In the genomic region with DNA sequence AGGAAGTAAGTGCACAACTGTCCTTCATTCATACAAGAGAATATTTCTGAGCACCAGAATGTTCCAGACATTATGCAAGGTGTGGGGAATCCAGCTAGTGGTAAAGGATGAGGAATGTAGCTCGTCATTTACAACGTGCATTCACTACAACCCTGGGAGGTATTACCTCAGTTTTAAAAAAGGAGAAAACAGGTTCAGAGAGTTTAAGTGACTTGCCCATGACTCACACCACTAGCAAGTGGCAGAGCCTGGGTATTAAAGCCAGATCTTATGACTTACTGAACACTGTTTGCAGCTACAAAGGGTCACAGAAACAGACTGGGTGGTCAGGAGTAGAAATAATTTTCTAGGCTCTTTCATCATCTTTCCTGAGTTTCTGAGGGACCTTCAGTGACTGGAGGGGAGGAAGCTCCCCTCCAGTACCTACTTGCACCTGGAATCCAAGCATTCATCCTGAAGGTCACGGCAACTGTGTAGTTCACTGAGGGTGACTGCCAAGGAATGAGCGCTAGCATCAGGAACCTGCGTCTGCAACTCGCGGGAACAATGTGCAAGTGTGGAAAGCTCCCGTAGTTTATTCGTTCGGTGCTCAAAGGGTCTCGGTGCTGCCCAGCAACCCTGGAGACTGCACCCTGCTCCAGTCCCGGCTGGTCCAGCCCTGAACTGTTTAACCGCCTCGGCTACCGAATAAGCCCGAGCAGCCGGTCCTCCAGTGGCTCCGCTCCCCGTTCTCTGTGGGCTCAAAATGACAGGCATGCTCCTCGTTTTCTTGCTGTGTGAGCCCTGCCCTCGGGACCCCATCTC, we compare ENCODE assay signal across 8 cellular contexts. TPM values are rescaled to one million over a fixed set of nuclear protein-coding genes. Genes with fewer than 3 reads are reported as not detected.
A peak's percentile ranks its signal among the peaks of the same experiment; 100 is the strongest.
DNase-seq lines count a peak whose midpoint lies in the region; ATAC-seq and TF ChIP-seq lines count a peak whose summit lies in the region.

No MANE protein-coding gene starts in this region.

- TF ChIP-seq POLR2A in spleen (IDR thresholded peaks at IDR 0.05): no peak

- H3K27ac Mint-ChIP-seq in Caco-2 (ENCODE audit: unreplicated experiment): no peak overlapping the region

- H3K27ac ChIP-seq in HUES64 (ENCODE audit: low read depth, low read length) (no peak overlapping the region; the same call in 1 of the 2 replicates), spleen (peak overlapping the region; percentile 44 to 88 (median 74))

- H3K9me3 ChIP-seq in Caco-2: no peaks in the 10 kb centered on the region
- H3K9me3 ChIP-seq in HUES64 (ENCODE audit: insufficient read depth, low read depth, low read length): no peaks in the 10 kb centered on the region
- H3K9me3 ChIP-seq in iPS-18c (ENCODE audit: control insufficient read depth, insufficient read depth, low read length): no peaks in the 10 kb centered on the region
- H3K9me3 ChIP-seq in spleen: no peaks in the 10 kb centered on the region

- H3K4me1 Mint-ChIP-seq in Caco-2 (ENCODE audit: low read depth, unreplicated experiment): peaks cover 14% of the 10 kb centered on the region

- POLR2A ChIA-PET in Caco-2 (lab: Charles Lee): interaction anchor here (0.6 to 1.0 kb wide), 3 partner anchors 44 to 124 kb away, joined by 3 to 10 read pairs (median 3); no protein-coding TSS in a partner anchor

- H3K27me3 ChIP-seq in Caco-2 (replicated peaks; ENCODE audit: control insufficient read depth, insufficient read depth, low read length) (no peaks in the 10 kb centered on the region), HUES64 (ENCODE audit: insufficient read depth, low read length) (no peaks in the 10 kb centered on the region), spleen (replicated peaks in 1 of 7) (no peaks in the 10 kb centered on the region)

- ATAC-seq in GM21390 (IDR thresholded peaks at IDR 0.05; ENCODE audit: unreplicated experiment): peak; percentile 38

- H3K4me1 ChIP-seq in Caco-2 (peaks cover 10% of the 10 kb centered on the region; the same call in 1 of the 2 replicates), HUES64 (ENCODE audit: insufficient read depth, low read length) (peaks cover 12% of the 10 kb centered on the region; the same call in 1 of the 2 replicates), spleen (peaks cover 13 to 58% (median 36%) of the 10 kb centered on the region in 6 donors)

- DNase-seq in Caco-2: peak in 1 of 2 experiments; percentile 30
- peak; percentile 62 for DNase-seq in amniotic stem cell (lab: John Stamatoyannopoulos, UW)
- no peak for DNase-seq in spleen
- no peak for DNase-seq in NCI-H2029 treated with DMSO at 0.1 percent for 48 hours (lab: John Stamatoyannopoulos, UW)
- DNase-seq in iPS-NIHi7 (ENCODE audit: extremely low spot score): no peak

- no peaks in the 10 kb centered on the region for H3K9me3 Mint-ChIP-seq in Caco-2 (ENCODE audit: unreplicated experiment)

- H3K27me3 Mint-ChIP-seq in Caco-2 (ENCODE audit: insufficient read depth, unreplicated experiment): no peaks in the 10 kb centered on the region

- 7% methylated on average over 21 of the region's 21 CpGs for WGBS in HUES64
- 4 to 13% (median 6%) methylated on average over 14 to 21 of the region's 21 CpGs for WGBS in spleen, 5 donors

- CTCF ChIA-PET in Caco-2 (lab: Charles Lee): interaction anchor here (0.6 to 1.3 kb wide), 4 partner anchors 13 to 185 kb away, joined by 3 to 5 read pairs (median 3); no protein-coding TSS in a partner anchor

- intact Hi-C loops in Caco-2 (cut with micrococcal nuclease; ENCODE audit: unreplicated experiment): loop anchor here (2.0 to 10.0 kb wide), 3 partner anchors 35 to 223 kb away; partner anchors contain the start of genes KRTCAP3, PPM1G, SLC4A1AP and SUPT7L
- intact Hi-C loops in spleen (cut with DNase I; ENCODE audit: low total_unique reads): no loop called here

- TF ChIP-seq CTCF in Caco-2 (IDR thresholded peaks at IDR 0.05; ENCODE audit: insufficient read depth in 1 of 2, low read depth in 1 of 2, low read length in 1 of 2, severe bottlenecking in 1 of 2, unreplicated experiment in 1 of 2): no peak
- no peak for TF ChIP-seq CTCF in spleen (IDR thresholded peaks at IDR 0.05 in 8 of 11, conservative IDR thresholded peaks at IDR 0.05 in 3 of 11)

- H3K36me3 ChIP-seq in Caco-2 (ENCODE audit: control insufficient read depth, insufficient read depth, low read length) (no peaks in the 10 kb centered on the region), HUES64 (ENCODE audit: insufficient read depth, low read length) (peaks cover 38% of the 10 kb centered on the region), spleen (peaks cover 0 to 50% (median 37%) of the 10 kb centered on the region in 6 donors)

- peak overlapping the region; percentile 71 for H3K4me3 ChIP-seq in Caco-2 (ENCODE audit: low read depth, low read length)
- H3K4me3 ChIP-seq in HUES64 (ENCODE audit: low read length): peak overlapping the region; percentile 90
- peak overlapping the region; percentile 85 for H3K4me3 ChIP-seq in iPS-18c (ENCODE audit: insufficient read depth, low read depth, low read length)
- H3K4me3 ChIP-seq in spleen: peak overlapping the region; percentile 73 to 91 (median 81)

- no peak overlapping the region for H3K4me3 Mint-ChIP-seq in Caco-2 (ENCODE audit: unreplicated experiment)

- TSS peak; percentile 58 for BruUV-seq in Caco-2 (replicated peaks; lab: Mats Ljungman, UMichigan)

- H3K36me3 Mint-ChIP-seq in Caco-2 (ENCODE audit: insufficient read depth, unreplicated experiment): peaks cover 13% of the 10 kb centered on the region

- H3K9ac ChIP-seq in HUES64 (ENCODE audit: low read depth, low read length): peak overlapping the region; percentile 97

RNA-seq across cellular contexts. Expression of gene CCDC121, which starts 0.6 kb away (rescaled TPM):
- total RNA-seq in Caco-2 (2022): 3.9 and 4.7 TPM in 2 replicates
- polyA plus RNA-seq in HUES64 (2013, experiment 1 of 2): 1.6 TPM
- 2.2 TPM for polyA plus RNA-seq in HUES64 (2013, experiment 2 of 2)
- total RNA-seq in spleen: 1 to 10 TPM; 2.1 to 7.8 (median 4.0) TPM
- 1 to 10 TPM; 1.5 to 3.5 (median 1.7) TPM for polyA plus RNA-seq in spleen

RNA-seq across cellular contexts. Expression of gene GPN1, which starts 0.7 kb away (rescaled TPM):
- total RNA-seq in Caco-2 (2022): 45.9 and 60.9 TPM in 2 replicates
- 46.1 TPM for polyA plus RNA-seq in HUES64 (2013, experiment 1 of 2)
- 48.0 TPM for polyA plus RNA-seq in HUES64 (2013, experiment 2 of 2)
- 10 to 100 TPM; 18.0 to 29.4 (median 23.5) TPM for total RNA-seq in spleen
- polyA plus RNA-seq in spleen: 10 to 100 TPM; 20.7 to 27.8 (median 24.8) TPM

RNA-seq across cellular contexts. Expression of gene SUPT7L, which starts 35.2 kb away (rescaled TPM):
- total RNA-seq in Caco-2 (2022) (42.4 and 43.5 TPM in 2 replicates), spleen (10 to 100 TPM; 28.7 to 42.1 (median 31.3) TPM)
- 18.5 TPM for polyA plus RNA-seq in HUES64 (2013, experiment 1 of 2)
- polyA plus RNA-seq in HUES64 (2013, experiment 2 of 2): 18.5 TPM
- polyA plus RNA-seq in spleen: 10 to 100 TPM; 22.9 to 31.1 (median 30.7) TPM

RNA-seq across cellular contexts. Expression of gene SLC4A1AP, which starts 35.5 kb away (rescaled TPM):
- total RNA-seq in Caco-2 (2022) (33.8 and 34.3 TPM in 2 replicates), spleen (10 to 100 TPM; 17.3 to 25.4 (median 21.4) TPM)
- 16.2 TPM for polyA plus RNA-seq in HUES64 (2013, experiment 1 of 2)
- polyA plus RNA-seq in HUES64 (2013, experiment 2 of 2): 19.1 TPM
- polyA plus RNA-seq in spleen: 10 to 100 TPM; 10.5 to 13.5 (median 11.1) TPM

RNA-seq across cellular contexts. Expression of gene ZNF512, which starts 45.3 kb away (rescaled TPM):
- total RNA-seq in Caco-2 (2022) (33.9 and 38.9 TPM in 2 replicates), spleen (10 to 100 TPM; 31.6 to 61.8 (median 38.4) TPM)
- polyA plus RNA-seq in HUES64 (2013, experiment 1 of 2): 30.2 TPM
- 34.7 TPM for polyA plus RNA-seq in HUES64 (2013, experiment 2 of 2)
- 10 to 100 TPM; 16.7 to 17.5 (median 17.2) TPM for polyA plus RNA-seq in spleen
